19 cellular contexts compared by ENCODE assay signal in the genomic region with DNA sequence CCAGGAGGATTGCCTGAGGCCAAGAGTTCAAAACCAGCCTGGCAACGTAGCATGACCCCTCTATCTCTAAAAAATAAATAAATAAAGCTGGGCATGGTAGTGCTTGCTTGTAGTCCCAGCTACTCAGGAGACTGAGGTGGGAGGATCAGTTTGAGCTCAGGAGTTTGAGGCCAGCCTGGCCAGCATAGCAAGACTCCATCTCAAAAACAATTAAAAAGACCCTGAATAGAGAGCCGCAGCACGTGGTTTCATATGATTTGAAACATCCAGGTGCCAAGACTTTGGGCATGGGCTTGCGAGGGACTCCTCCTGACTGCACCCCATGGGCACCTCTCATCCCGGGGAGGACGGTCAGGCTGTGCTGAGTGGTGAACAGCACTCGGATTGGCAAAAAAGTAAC.
"Had no signal": no experiment of that assay in that cellular context is flagged by ENCODE, and none has a peak within 500 bp of the region (broad histone marks: within the 10 kb centered on the region; RNA-seq: fewer than 3 reads in every experiment).

No MANE protein-coding gene starts in this region.

- DNase-seq: activated CD4-positive, alpha-beta T cell treated with anti-CD3 and anti-CD28 coated beads for 4 hours; activated CD8-positive, alpha-beta memory T cell treated with anti-CD3 and anti-CD28 coated beads, Interleukin-2, amount 50 U/mL, for 4 hours; activated CD8-positive, alpha-beta T cell treated with anti-CD3 and anti-CD28 coated beads for 36 hours; activated naive CD4-positive, alpha-beta T cell treated with Interleukin-2 at 50 U/mL for 16 hours; activated naive CD8-positive, alpha-beta T cell treated with anti-CD3 and anti-CD28 coated beads, Interleukin-2, amount 50 U/mL, for 24 hours; amniotic stem cell; NCI-H2107; NCI-H2171 treated with DMSO at 0.1 percent for 48 hours; NCI-H526; NCI-H82; RPMI8226; T-helper 1 cell; WERI-Rb-1 had no signal

- H3K9me3 ChIP-seq: ascending aorta had no signal

- H3K36me3 Mint-ChIP-seq: brain had no signal

- H3K27ac Mint-ChIP-seq: activated CD8-positive, alpha-beta T cell treated with anti-CD3 and anti-CD28 coated beads for 36 hours; activated naive CD4-positive, alpha-beta T cell treated with anti-CD3 and anti-CD28 coated beads, Interleukin-2, amount 50 U/mL, for 72 hours; activated naive CD8-positive, alpha-beta T cell treated with anti-CD3 and anti-CD28 coated beads, Interleukin-2, amount 50 U/mL, for 24 hours had no signal

- H3K36me3 ChIP-seq: ascending aorta, WERI-Rb-1 had no signal

- H3K9me3 Mint-ChIP-seq: activated CD8-positive, alpha-beta T cell treated with anti-CD3 and anti-CD28 coated beads for 36 hours; activated naive CD8-positive, alpha-beta T cell treated with anti-CD3 and anti-CD28 coated beads, Interleukin-2, amount 50 U/mL, for 24 hours had no signal

- H3K4me1 ChIP-seq: ascending aorta had no signal

- H3K27ac ChIP-seq: ascending aorta, WERI-Rb-1 had no signal

- ATAC-seq: activated CD4-positive, CD25-positive, alpha-beta regulatory T cell treated with anti-CD3 and anti-CD28 coated beads, Interleukin-2, amount 50 U/mL, for 24 hours; activated CD8-positive, alpha-beta T cell treated with anti-CD3 and anti-CD28 coated beads for 36 hours; activated naive CD4-positive, alpha-beta T cell treated with anti-CD3 and anti-CD28 coated beads, Interleukin-2, amount 50 U/mL, for 72 hours; activated naive CD8-positive, alpha-beta T cell treated with anti-CD3 and anti-CD28 coated beads, Interleukin-2, amount 50 U/mL, for 24 hours; Right ventricle myocardium inferior had no signal

- H3K27me3 ChIP-seq: ascending aorta had no signal

- H3K4me3 ChIP-seq: ascending aorta, SK-N-MC had no signal

- H3K4me3 Mint-ChIP-seq: activated CD8-positive, alpha-beta T cell treated with anti-CD3 and anti-CD28 coated beads for 36 hours; activated naive CD8-positive, alpha-beta T cell treated with anti-CD3 and anti-CD28 coated beads, Interleukin-2, amount 50 U/mL, for 24 hours; brain had no signal
